ENCODE assay signal across 8 cellular contexts in the genomic region with DNA sequence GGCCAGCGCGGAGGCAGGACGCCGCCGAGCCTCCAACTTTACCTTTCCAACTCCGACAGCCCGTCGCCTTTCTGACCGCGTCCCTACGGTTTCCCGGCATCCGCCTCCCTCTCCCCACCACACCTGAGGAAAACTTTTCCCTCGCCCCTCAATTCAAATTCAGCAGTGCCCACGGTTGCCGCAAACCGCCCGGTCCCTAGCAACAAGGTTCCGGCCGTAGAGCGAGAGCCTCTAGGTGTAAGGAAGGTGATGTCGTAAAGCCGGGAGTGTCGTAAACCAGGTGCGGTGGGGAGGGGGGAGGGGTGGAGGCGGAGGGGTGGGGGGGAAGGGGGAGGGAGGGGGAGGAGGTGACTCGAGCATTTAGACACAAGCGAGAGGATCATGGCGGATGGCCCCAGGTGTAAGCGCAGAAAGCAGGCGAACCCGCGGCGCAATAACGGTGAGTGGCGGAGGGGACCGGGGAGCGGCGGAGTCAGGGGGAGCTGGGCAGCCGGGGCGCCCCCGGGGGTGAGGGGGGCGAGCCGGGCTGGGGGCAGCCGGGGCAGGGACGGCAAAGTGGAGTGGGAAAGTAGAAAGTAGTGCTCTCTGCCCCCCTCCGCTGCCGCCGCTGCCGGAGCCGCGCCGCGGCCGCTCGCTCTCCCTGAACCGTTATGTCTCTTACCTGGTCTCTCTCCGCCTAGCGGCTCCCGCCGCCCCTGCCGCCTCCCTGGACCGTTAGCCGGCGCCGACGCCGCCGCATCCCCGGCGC. TPM values are rescaled to one million over a fixed set of nuclear protein-coding genes. Genes with fewer than 3 reads are reported as not detected.
DNase-seq lines count a peak whose midpoint lies in the region; ATAC-seq and TF ChIP-seq lines count a peak whose summit lies in the region.

ZEB1 (plus strand) TSS at position 363 of the 748 bp plus-strand sequence; CDS start at position 382, 19 bp downstream.

- H3K36me3 ChIP-seq in left ventricle myocardium inferior, result no peaks in the 10 kb centered on the region
- no peaks in the 10 kb centered on the region for H3K36me3 ChIP-seq in prostate gland

- 0 to 1% (median 0%) methylated on average over 57 to 69 of the region's 71 CpGs for WGBS in adipose tissue, 3 donors
- WGBS in prostate gland, result under 1% methylated on average over 52 of the region's 71 CpGs

- peak; percentile 52 for TF ChIP-seq POLR2A in GM10847 (IDR thresholded peaks at IDR 0.05; ENCODE audit: extremely low read depth, insufficient read length)
- TF ChIP-seq POLR2A in prostate gland (IDR thresholded peaks at IDR 0.05), result no peak

- intact Hi-C loops in left ventricle myocardium inferior (cut with micrococcal nuclease) (no loop called here), prostate gland (cut with DNase I) (loop anchor here (1.0 kb wide), 2 partner anchors 288 to 535 kb away; partner anchors contain the start of gene ZNF438)

- no peaks in the 10 kb centered on the region for H3K27me3 ChIP-seq in left ventricle myocardium inferior (ENCODE audit: low read depth)
- H3K27me3 ChIP-seq in prostate gland (replicated peaks; ENCODE audit: insufficient read depth), result no peaks in the 10 kb centered on the region

- peak; percentile 80 for DNase-seq in NCI-H1105 (lab: John Stamatoyannopoulos, UW)
- DNase-seq in SW480 (ENCODE audit: low spot score), result peak; percentile 97
- DNase-seq in left ventricle myocardium inferior, result peak; percentile 83
- peak; percentile 90 for DNase-seq in prostate gland (ENCODE audit: low spot score)
- peak; percentile 90 for DNase-seq in ureter (ENCODE audit: low spot score)

- H3K4me1 ChIP-seq in left ventricle myocardium inferior, result peaks cover 57% of the 10 kb centered on the region
- H3K4me1 ChIP-seq in prostate gland (replicated peaks), result no peaks in the 10 kb centered on the region

- ATAC-seq in HG02588 (IDR thresholded peaks at IDR 0.05; ENCODE audit: unreplicated experiment), result peak; percentile 32

- H3K9me3 ChIP-seq in left ventricle myocardium inferior (replicated peaks) (no peaks in the 10 kb centered on the region), prostate gland (no peaks in the 10 kb centered on the region)

- H3K4me3 ChIP-seq in left ventricle myocardium inferior (peak within 1 kb of the TSS; percentile 96), prostate gland (peak within 1 kb of the TSS; percentile 60 to 81)

- peak; percentile 76 for TF ChIP-seq CTCF in left ventricle myocardium inferior (IDR thresholded peaks at IDR 0.05; ENCODE audit: borderline replicate concordance)
- TF ChIP-seq CTCF in prostate gland (IDR thresholded peaks at IDR 0.05), result peak in 2 of 4 experiments; percentile 51 to 69

- H3K27ac ChIP-seq in adipose tissue (ENCODE audit: low read depth, low read length) (peak within 1 kb of the TSS; percentile 11), left ventricle myocardium inferior (replicated peaks) (peak within 1 kb of the TSS; percentile 98), prostate gland (peak within 1 kb of the TSS; percentile 85 to 88)

RNA-seq across cellular contexts. Expression of gene ZEB1, which starts in this region (rescaled TPM):
- 10 to 100 TPM in 2 of 3 donors, 1 to 10 TPM in 1; 2.9 to 77.8 (median 15.5) TPM for polyA plus RNA-seq in adipose tissue
- total RNA-seq in left ventricle myocardium inferior, result 85.4 TPM
- 10 to 100 TPM; 15.0 to 28.2 TPM for total RNA-seq in prostate gland
- 58.3 TPM for total RNA-seq in ureter

Comparison
In these comparisons a context has a peak if more than half of its experiments do, and no peak if none do; other contexts are left out.
1. Peak in every context shown above with its lines: DNase-seq, ATAC-seq, H3K4me3 ChIP-seq and H3K27ac ChIP-seq.
2. H3K27ac ChIP-seq: peak in every context shown above with its lines; median percentile 98 in left ventricle myocardium inferior; 86 in prostate gland; 11 in adipose tissue.